ENCODE assay signal across 18 cellular contexts in the genomic region with DNA sequence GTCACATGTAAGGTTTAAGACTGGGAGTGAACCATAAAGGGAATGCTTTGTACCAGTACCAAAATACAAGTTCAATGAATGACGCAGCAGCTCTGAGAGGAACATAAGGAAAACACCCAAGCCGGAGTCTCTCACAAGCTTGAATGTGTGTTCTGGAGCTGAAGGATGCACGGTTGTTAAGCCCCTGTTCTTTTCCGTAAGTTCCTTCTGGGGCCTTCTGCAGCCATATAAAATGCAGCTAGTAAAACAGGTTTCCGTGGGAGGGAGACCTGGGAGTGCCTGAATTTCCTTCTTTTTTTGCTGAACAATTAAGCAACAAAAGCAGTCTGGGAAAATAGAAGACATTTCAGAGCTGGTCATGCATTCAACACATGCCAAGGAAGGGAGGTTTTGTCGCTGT.
DNase-seq lines count a peak whose midpoint lies in the region; ATAC-seq and TF ChIP-seq lines count a peak whose summit lies in the region.
"Had no signal": no experiment of that assay in that cellular context is flagged by ENCODE, and none has a peak within 500 bp of the region (broad histone marks: within the 10 kb centered on the region; RNA-seq: fewer than 3 reads in every experiment).

No MANE protein-coding gene starts in this region.

- H3K4me1 Mint-ChIP-seq in neural crest cell = peaks cover 31% of the 10 kb centered on the region
- peaks cover 11% of the 10 kb centered on the region for H3K4me1 Mint-ChIP-seq in progenitor cell of endocrine pancreas (ENCODE audit: low read depth)
- H3K4me1 Mint-ChIP-seq: activated naive CD8-positive, alpha-beta T cell treated with anti-CD3 and anti-CD28 coated beads, Interleukin-2, amount 50 U/mL, for 24 hours; stimulated activated effector memory CD8-positive, alpha-beta T cell treated with anti-CD3 and anti-CD28 coated beads, Interleukin-12 subunit alpha, Interleukin-12 subunit beta, amount 100 ng/mL, for 72 hours; WTC11 had no signal

- H3K36me3 ChIP-seq in left ventricle myocardium inferior (no peaks in the 10 kb centered on the region), urinary bladder (ENCODE audit: insufficient read depth) (no peaks in the 10 kb centered on the region)
- H3K36me3 ChIP-seq: gastrocnemius medialis had no signal

- DNase-seq in Right ventricle myocardium superior = no peak
- DNase-seq in cardiac septum (ENCODE audit: low spot score) = no peak
- no peak for DNase-seq in left ventricle myocardium inferior
- no peak for DNase-seq in neural crest cell (ENCODE audit: low read depth, low spot score)
- no peak for DNase-seq in progenitor cell of endocrine pancreas (ENCODE audit: low spot score, unreplicated experiment)
- DNase-seq: activated naive CD8-positive, alpha-beta T cell treated with anti-CD3 and anti-CD28 coated beads, Interleukin-2, amount 50 U/mL, for 24 hours; caudate nucleus; DMS79; effector memory CD8-positive, alpha-beta T cell; gastrocnemius medialis; NCI-H1092; RPMI8226 had no signal

- H3K4me3 Mint-ChIP-seq in neural crest cell = no peak overlapping the region
- H3K4me3 Mint-ChIP-seq in progenitor cell of endocrine pancreas (ENCODE audit: low read depth) = no peak overlapping the region
- H3K4me3 Mint-ChIP-seq: activated naive CD8-positive, alpha-beta T cell treated with anti-CD3 and anti-CD28 coated beads, Interleukin-2, amount 50 U/mL, for 24 hours; activated T-helper 1 cell treated with anti-CD3 and anti-CD28 coated beads, Interleukin-12 subunit alpha, Interleukin-12 subunit beta, Interleukin-2, Interleukin-4 antibody, amounts not matched to agents 30 ng/mL and 10 ng/mL and 1 ng/mL, durations not matched to agents 14 hours and 24 hours and 36 hours; effector memory CD8-positive, alpha-beta T cell; stimulated activated effector memory CD8-positive, alpha-beta T cell treated with anti-CD3 and anti-CD28 coated beads, Interleukin-12 subunit alpha, Interleukin-12 subunit beta, amount 100 ng/mL, for 72 hours; WTC11 had no signal

- TF ChIP-seq CTCF in left ventricle myocardium inferior (IDR thresholded peaks at IDR 0.05; ENCODE audit: borderline replicate concordance) (no peak), neural crest cell (conservative IDR thresholded peaks at IDR 0.05) (no peak), progenitor cell of endocrine pancreas (IDR thresholded peaks at IDR 0.05; ENCODE audit: unreplicated experiment) (no peak)

- intact Hi-C loops in Right ventricle myocardium superior (cut with DNase I) = no loop called here
- intact Hi-C loops in cardiac septum (cut with DNase I) = no loop called here
- intact Hi-C loops in left ventricle myocardium inferior (cut with micrococcal nuclease) = loop anchor here (10.0 kb wide), 1 partner anchor 118 kb away; no protein-coding TSS in a partner anchor

- H3K4me3 ChIP-seq in left ventricle myocardium inferior (no peak overlapping the region), urinary bladder (ENCODE audit: low read depth, low read length) (no peak overlapping the region)
- H3K4me3 ChIP-seq: gastrocnemius medialis had no signal

- no peaks in the 10 kb centered on the region for H3K9me3 ChIP-seq in left ventricle myocardium inferior (replicated peaks)
- H3K9me3 ChIP-seq: gastrocnemius medialis had no signal

- H3K27me3 Mint-ChIP-seq in neural crest cell (ENCODE audit: low read depth) (no peaks in the 10 kb centered on the region), progenitor cell of endocrine pancreas (no peaks in the 10 kb centered on the region)

- WGBS in urinary bladder = 63% methylated on average over 6 of the region's 6 CpGs

- H3K36me3 Mint-ChIP-seq in neural crest cell (ENCODE audit: low read depth) (no peaks in the 10 kb centered on the region), progenitor cell of endocrine pancreas (ENCODE audit: insufficient read depth) (no peaks in the 10 kb centered on the region)
- H3K36me3 Mint-ChIP-seq: stimulated activated effector memory CD8-positive, alpha-beta T cell treated with anti-CD3 and anti-CD28 coated beads, Interleukin-12 subunit alpha, Interleukin-12 subunit beta, amount 100 ng/mL, for 72 hours; WTC11 had no signal

- peak overlapping the region; percentile 53 for H3K27ac Mint-ChIP-seq in neural crest cell (ENCODE audit: unreplicated experiment)
- H3K27ac Mint-ChIP-seq in progenitor cell of endocrine pancreas = no peak overlapping the region
- H3K27ac Mint-ChIP-seq: activated naive CD8-positive, alpha-beta T cell treated with anti-CD3 and anti-CD28 coated beads, Interleukin-2, amount 50 U/mL, for 24 hours; activated T-helper 1 cell treated with anti-CD3 and anti-CD28 coated beads, Interleukin-12 subunit alpha, Interleukin-12 subunit beta, Interleukin-2, Interleukin-4 antibody, amounts not matched to agents 30 ng/mL and 10 ng/mL and 1 ng/mL, durations not matched to agents 14 hours and 24 hours and 36 hours; effector memory CD8-positive, alpha-beta T cell; stimulated activated effector memory CD8-positive, alpha-beta T cell treated with anti-CD3 and anti-CD28 coated beads, Interleukin-12 subunit alpha, Interleukin-12 subunit beta, amount 100 ng/mL, for 72 hours; WTC11 had no signal

- peak; percentile 31 for ATAC-seq in Right ventricle myocardium superior (ENCODE audit: poor library complexity)
- no peak for ATAC-seq in GM21576 (IDR thresholded peaks at IDR 0.05; ENCODE audit: unreplicated experiment)
- ATAC-seq in GM21367 (IDR thresholded peaks at IDR 0.05; ENCODE audit: unreplicated experiment) = no peak
- ATAC-seq: activated naive CD8-positive, alpha-beta T cell treated with anti-CD3 and anti-CD28 coated beads, Interleukin-2, amount 50 U/mL, for 24 hours; effector memory CD8-positive, alpha-beta T cell; gastrocnemius medialis; stimulated activated effector memory CD8-positive, alpha-beta T cell treated with anti-CD3 and anti-CD28 coated beads, Interleukin-12 subunit alpha, Interleukin-12 subunit beta, amount 100 ng/mL, for 72 hours; WTC11 had no signal

- H3K27ac ChIP-seq in left ventricle myocardium inferior (replicated peaks) (peak overlapping the region; percentile 80), urinary bladder (ENCODE audit: low read depth) (peak overlapping the region; percentile 62)

- H3K4me1 ChIP-seq in left ventricle myocardium inferior (peaks cover 25% of the 10 kb centered on the region), urinary bladder (ENCODE audit: insufficient read depth) (no peaks in the 10 kb centered on the region)
- H3K4me1 ChIP-seq: gastrocnemius medialis had no signal

- H3K9me3 Mint-ChIP-seq in neural crest cell (peaks cover 4% of the 10 kb centered on the region), progenitor cell of endocrine pancreas (ENCODE audit: low read depth) (no peaks in the 10 kb centered on the region)
- H3K9me3 Mint-ChIP-seq: activated naive CD8-positive, alpha-beta T cell treated with anti-CD3 and anti-CD28 coated beads, Interleukin-2, amount 50 U/mL, for 24 hours; activated T-helper 1 cell treated with anti-CD3 and anti-CD28 coated beads, Interleukin-12 subunit alpha, Interleukin-12 subunit beta, Interleukin-2, Interleukin-4 antibody, amounts not matched to agents 30 ng/mL and 10 ng/mL and 1 ng/mL, durations not matched to agents 14 hours and 24 hours and 36 hours; effector memory CD8-positive, alpha-beta T cell; stimulated activated effector memory CD8-positive, alpha-beta T cell treated with anti-CD3 and anti-CD28 coated beads, Interleukin-12 subunit alpha, Interleukin-12 subunit beta, amount 100 ng/mL, for 72 hours had no signal

- no peaks in the 10 kb centered on the region for H3K27me3 ChIP-seq in left ventricle myocardium inferior (ENCODE audit: low read depth)
- H3K27me3 ChIP-seq: gastrocnemius medialis had no signal
